29 cellular contexts compared by ENCODE assay signal in genomic region chr4:68288046-68288740, GRCh38. TPM values are rescaled to one million over a fixed set of nuclear protein-coding genes. Genes with fewer than 3 reads are reported as not detected.
DNase-seq lines count a peak whose midpoint lies in the region; ATAC-seq and TF ChIP-seq lines count a peak whose summit lies in the region.
"Had no signal": no experiment of that assay in that cellular context is flagged by ENCODE, and none has a peak within 500 bp of the region (broad histone marks: within the 10 kb centered on the region; RNA-seq: fewer than 3 reads in every experiment).

No MANE protein-coding gene starts in this region.

- H3K4me3 ChIP-seq in MM.1S (ENCODE audit: low read length) (no peak overlapping the region), endodermal cell (ENCODE audit: low read length) (no peak overlapping the region)
- H3K4me3 ChIP-seq: BLaER1, prostate gland, SK-N-MC had no signal

- H3K27me3 ChIP-seq in MM.1S (replicated peaks; ENCODE audit: insufficient read depth, low read length) (no peaks in the 10 kb centered on the region), endodermal cell (ENCODE audit: control insufficient read depth, insufficient read depth, low read length, poor library complexity, severe bottlenecking) (no peaks in the 10 kb centered on the region)
- H3K27me3 ChIP-seq: BLaER1, neutrophil had no signal

- H4K20me1 ChIP-seq in MM.1S (ENCODE audit: insufficient read depth, low read length) = no peaks in the 10 kb centered on the region
- H4K20me1 ChIP-seq: BLaER1 had no signal

- no peaks in the 10 kb centered on the region for H3K36me3 ChIP-seq in MM.1S (replicated peaks; ENCODE audit: insufficient read depth, low read length)
- H3K36me3 ChIP-seq in endodermal cell (ENCODE audit: control insufficient read depth, insufficient read depth, low read length) = no peaks in the 10 kb centered on the region
- H3K36me3 ChIP-seq: BLaER1, neutrophil, prostate gland had no signal

- no peaks in the 10 kb centered on the region for H3F3A ChIP-seq in MM.1S (ENCODE audit: insufficient read depth, low read length)

- H3K9ac ChIP-seq in MM.1S (ENCODE audit: low read length) = no peak overlapping the region
- H3K9ac ChIP-seq in endodermal cell (ENCODE audit: extremely low read depth, low read length, poor library complexity, severe bottlenecking) = no peak overlapping the region
- H3K9ac ChIP-seq: BLaER1 had no signal

- no peaks in the 10 kb centered on the region for H3K79me2 ChIP-seq in MM.1S (ENCODE audit: low read length)

- H3K4me1 Mint-ChIP-seq in endodermal cell (peaks cover 22% of the 10 kb centered on the region), nephron (no peaks in the 10 kb centered on the region), mesothelial cell of epicardium (peaks cover 4% of the 10 kb centered on the region)
- H3K4me1 Mint-ChIP-seq: activated CD4-positive, alpha-beta T cell treated with anti-CD3 and anti-CD28 coated beads, Interleukin-2, amount 10 ng/mL, durations not matched to agents 7 days and 5 days had no signal

- H3K9me3 Mint-ChIP-seq in endodermal cell (peaks cover 17% of the 10 kb centered on the region), nephron (no peaks in the 10 kb centered on the region), mesothelial cell of epicardium (peaks cover 6% of the 10 kb centered on the region)
- H3K9me3 Mint-ChIP-seq: activated CD4-positive, alpha-beta T cell treated with anti-CD3 and anti-CD28 coated beads, Interleukin-2, amount 10 ng/mL, durations not matched to agents 7 days and 5 days had no signal

- H3K4me3 Mint-ChIP-seq in endodermal cell = no peak overlapping the region
- H3K4me3 Mint-ChIP-seq in nephron = no peak overlapping the region
- H3K4me3 Mint-ChIP-seq in mesothelial cell of epicardium = no peak overlapping the region
- H3K4me3 Mint-ChIP-seq: activated CD4-positive, alpha-beta T cell treated with anti-CD3 and anti-CD28 coated beads, Interleukin-2, amount 10 ng/mL, durations not matched to agents 7 days and 5 days; activated T-cell treated with anti-CD3 and anti-CD28 coated beads, Interleukin-2, amount 50 U/mL, for 4 hours had no signal

- H3K27ac Mint-ChIP-seq in endodermal cell (peak overlapping the region; percentile 3), nephron (peak overlapping the region; percentile 78 to 92 (median 84)), mesothelial cell of epicardium (no peak overlapping the region)
- H3K27ac Mint-ChIP-seq: activated CD4-positive, alpha-beta T cell treated with anti-CD3 and anti-CD28 coated beads, Interleukin-2, amount 10 ng/mL, durations not matched to agents 7 days and 5 days had no signal

- H3K27ac ChIP-seq in MM.1S (ENCODE audit: low read length) (no peak overlapping the region), endodermal cell (ENCODE audit: low read depth, low read length) (no peak overlapping the region)
- H3K27ac ChIP-seq: BLaER1, neutrophil, prostate gland, SK-N-MC, VCaP had no signal

- DNase-seq in MM.1S = no peak
- no peak for DNase-seq in endodermal cell
- DNase-seq in posterior vena cava (ENCODE audit: low spot score) = no peak
- DNase-seq in mesothelial cell of epicardium (ENCODE audit: low spot score in 2 of 2, unreplicated experiment in 2 of 2) = no peak
- DNase-seq in NCI-H446 treated with DMSO at 0.1 percent for 48 hours (lab: John Stamatoyannopoulos, UW) = no peak
- DNase-seq: activated CD4-positive, alpha-beta T cell treated with anti-CD3 and anti-CD28 coated beads, Interleukin-2, amount 10 ng/mL, durations not matched to agents 7 days and 5 days; activated T-cell treated with anti-CD3 and anti-CD28 coated beads, Interleukin-2, amount 50 U/mL, for 4 hours; GF-D8; glutamatergic neuron; IMR-90; NCI-H1105 treated with DMSO at 0.1 percent for 48 hours; NCI-H2029 treated with DMSO at 0.1 percent for 48 hours; NCI-H345; NCI-H82; stimulated activated naive CD4-positive, alpha-beta T cell had no signal

- peak overlapping the region; percentile 37; the same call in 1 of the 2 replicates for H3K4me2 ChIP-seq in MM.1S (ENCODE audit: low read depth, low read length)
- H3K4me2 ChIP-seq: BLaER1 had no signal

- peak; percentile 61 for ATAC-seq in GM19324 (IDR thresholded peaks at IDR 0.05; ENCODE audit: low FRiP score, unreplicated experiment)
- no peak for ATAC-seq in GM19467 (IDR thresholded peaks at IDR 0.05; ENCODE audit: unreplicated experiment)
- ATAC-seq: activated T-cell treated with anti-CD3 and anti-CD28 coated beads, Interleukin-2, amount 50 U/mL, for 4 hours had no signal

- intact Hi-C loops in posterior vena cava (cut with DNase I) = no loop called here

- H3K4me1 ChIP-seq in MM.1S (ENCODE audit: low read length) (no peaks in the 10 kb centered on the region), endodermal cell (ENCODE audit: control insufficient read depth, insufficient read depth, low read length) (peaks cover 10% of the 10 kb centered on the region)
- H3K4me1 ChIP-seq: BLaER1, prostate gland had no signal

- H3K27me3 Mint-ChIP-seq in endodermal cell (ENCODE audit: insufficient read depth) (no peaks in the 10 kb centered on the region), nephron (ENCODE audit: low read depth) (no peaks in the 10 kb centered on the region), mesothelial cell of epicardium (ENCODE audit: low read depth) (no peaks in the 10 kb centered on the region)

- TF ChIP-seq CTCF in MM.1S (IDR thresholded peaks at IDR 0.05; ENCODE audit: low read length) (no peak), endodermal cell (conservative IDR thresholded peaks at IDR 0.05) (no peak), nephron (IDR thresholded peaks at IDR 0.05; ENCODE audit: unreplicated experiment in 3 of 3) (no peak), mesothelial cell of epicardium (IDR thresholded peaks at IDR 0.05; ENCODE audit: unreplicated experiment) (no peak)

- H3K36me3 Mint-ChIP-seq in endodermal cell (ENCODE audit: low read depth) = peaks cover 5% of the 10 kb centered on the region
- H3K36me3 Mint-ChIP-seq in nephron (ENCODE audit: low read depth) = no peaks in the 10 kb centered on the region
- no peaks in the 10 kb centered on the region for H3K36me3 Mint-ChIP-seq in mesothelial cell of epicardium

- 77 to 83% methylated on average over 3 to 4 of the region's 4 CpGs for WGBS in endodermal cell (ENCODE audit: insufficient coverage in 1 of 2, insufficient read length in 1 of 2), 2 experiments

- H2AFZ ChIP-seq in MM.1S (ENCODE audit: low read length) = no peak overlapping the region

- H3K9me3 ChIP-seq in MM.1S (replicated peaks; ENCODE audit: insufficient read depth, low read length) (no peaks in the 10 kb centered on the region), endodermal cell (ENCODE audit: control insufficient read depth, low read length) (peaks cover 10% of the 10 kb centered on the region)
- H3K9me3 ChIP-seq: neutrophil, prostate gland had no signal

- no peaks in the 10 kb centered on the region for H3K9me2 ChIP-seq in MM.1S (replicated peaks; ENCODE audit: insufficient read depth, low read length)

RNA-seq across cellular contexts. Expression of gene TMPRSS11B, which starts 42.7 kb away (rescaled TPM):
- total RNA-seq in endodermal cell (under 1 TPM; 0.15 to 0.18 TPM), posterior vena cava (not detected), mesothelial cell of epicardium (not detected in 3 replicates)
- not detected for polyA plus RNA-seq in endodermal cell (2013, experiment 1 of 2)
- not detected for polyA plus RNA-seq in endodermal cell (2013, experiment 2 of 2)
- total RNA-seq: activated CD4-positive, alpha-beta T cell treated with anti-CD3 and anti-CD28 coated beads, Interleukin-2, amount 10 ng/mL, durations not matched to agents 7 days and 5 days; activated T-cell treated with anti-CD3 and anti-CD28 coated beads, Interleukin-2, amount 50 U/mL, for 4 hours; chondrocyte; IMR-90; lung microvascular endothelial cell; M059J; prostate gland; temporal lobe; ureter had no signal
- polyA plus RNA-seq: AG04450, IMR-90 had no signal
